In the genomic region with DNA sequence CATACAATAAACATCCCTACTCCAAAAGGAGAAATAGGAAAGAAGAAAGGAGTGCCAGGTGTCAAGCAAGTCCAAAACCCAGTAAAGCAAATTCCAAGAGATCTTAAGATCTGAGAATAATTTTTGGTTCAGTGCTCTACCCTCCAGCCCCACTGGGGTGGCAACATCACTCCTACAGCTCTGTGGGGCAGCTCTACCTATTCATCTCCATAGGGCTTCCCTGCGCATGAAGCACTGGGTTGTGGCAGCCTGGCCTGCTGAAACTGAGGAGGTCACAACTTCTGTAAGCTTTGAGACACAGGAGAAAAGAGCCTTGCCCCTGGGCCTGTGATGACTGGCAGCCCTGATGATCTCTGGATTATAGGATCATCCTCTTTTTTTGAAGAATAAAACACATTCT, we compare ENCODE assay signal across 6 cellular contexts.
"Had no signal": no experiment of that assay in that cellular context is flagged by ENCODE, and none has a peak within 500 bp of the region (broad histone marks: within the 10 kb centered on the region; RNA-seq: fewer than 3 reads in every experiment).

No MANE protein-coding gene starts in this region.

- H3K27ac ChIP-seq: GM23248 had no signal

- DNase-seq: GM23248, H9, HCEC 1CT, IMR-90, KG1 had no signal

- H3K9me3 Mint-ChIP-seq: H9 had no signal

- H2AFZ ChIP-seq: GM23248 had no signal

- H3K9ac ChIP-seq: GM23248 had no signal

- H3K4me3 Mint-ChIP-seq: H9 had no signal

- ATAC-seq: K562 had no signal

- H3K4me3 ChIP-seq: GM23248, K562 had no signal

- H3K27ac Mint-ChIP-seq: H9 had no signal
